In the genomic region with DNA sequence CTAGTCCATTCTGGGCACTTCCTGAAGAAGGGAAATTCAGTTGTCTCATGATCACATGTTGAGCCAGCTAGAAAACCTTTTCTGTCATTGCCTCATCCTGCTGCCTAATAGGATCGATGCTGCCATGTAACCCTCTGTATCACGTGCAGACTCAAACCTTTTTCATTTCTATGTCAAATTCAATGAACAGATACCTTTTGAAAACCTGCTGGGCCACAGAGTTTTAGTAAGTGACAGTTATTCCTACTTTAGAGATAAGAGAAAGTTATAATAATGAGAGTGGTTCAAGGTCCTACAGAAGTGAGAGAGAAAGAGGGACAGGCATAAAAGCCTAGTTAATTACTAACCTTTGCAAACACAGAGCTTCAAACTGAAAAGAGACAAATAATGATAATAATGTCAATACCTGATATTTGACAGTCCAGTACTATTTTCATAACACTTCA, we compare ENCODE assay signal across 17 cellular contexts. TPM values are rescaled to one million over a fixed set of nuclear protein-coding genes. Genes with fewer than 3 reads are reported as not detected.
DNase-seq lines count a peak whose midpoint lies in the region; ATAC-seq and TF ChIP-seq lines count a peak whose summit lies in the region.
"Had no signal": no experiment of that assay in that cellular context is flagged by ENCODE, and none has a peak within 500 bp of the region (broad histone marks: within the 10 kb centered on the region; RNA-seq: fewer than 3 reads in every experiment).

No MANE protein-coding gene starts in this region.

- DNase-seq in heart right ventricle: no peak
- no peak for DNase-seq in left cardiac atrium
- DNase-seq in prostate gland (ENCODE audit: low spot score): no peak
- no peak for DNase-seq in uterus
- no peak for DNase-seq in stimulated activated CD8-positive, alpha-beta memory T cell treated with anti-CD3 and anti-CD28 coated beads, Interleukin-4, amount 100 ng/mL, for 48 hours
- no peak for DNase-seq in Peyer's patch
- no peak for DNase-seq in NCI-H524 treated with DMSO at 0.1 percent for 48 hours (lab: John Stamatoyannopoulos, UW)
- DNase-seq: ACHN; activated CD4-positive, alpha-beta T cell treated with anti-CD3 and anti-CD28 coated beads, Interleukin-2, amount 50 U/mL, for 4 hours; activated T-cell treated with anti-CD3 and anti-CD28 coated beads, Interleukin-2, amount 50 U/mL, for 4 hours; CD4-positive, alpha-beta memory T cell; effector memory CD8-positive, alpha-beta T cell; EL; NCI-H526 treated with DMSO at 0.1 percent for 48 hours; nephron progenitor cell; stimulated activated CD4-positive, alpha-beta T cell treated with anti-CD3 and anti-CD28 coated beads, Interleukin-4, amount 100 ng/mL, for 1 hour had no signal

- H3K4me1 ChIP-seq in heart right ventricle (peaks cover 0 to 40% (median 24%) of the 10 kb centered on the region in 9 donors), gastroesophageal sphincter (peaks cover 2 to 61% (median 5%) of the 10 kb centered on the region in 3 donors), prostate gland (replicated peaks) (no peaks in the 10 kb centered on the region), uterus (no peaks in the 10 kb centered on the region), Peyer's patch (peaks cover 0 to 21% (median 2%) of the 10 kb centered on the region in 4 donors)

- WGBS in heart right ventricle, 2 donors: 42 to 48% methylated on average over 2 of the region's 2 CpGs
- 42 to 75% methylated on average over 1 to 2 of the region's 2 CpGs for WGBS in gastroesophageal sphincter (ENCODE audit: low coverage in 1 of 2), 2 donors
- WGBS in prostate gland: 56% methylated on average over 2 of the region's 2 CpGs

- intact Hi-C loops in heart right ventricle (cut with DNase I): loop anchor here in 4 of 10 donors (5.0 to 10.0 kb wide), 2 partner anchors 45 to 47 kb away; a partner anchor contains a TSS
- intact Hi-C loops in left cardiac atrium (cut with DNase I): no loop called here
- intact Hi-C loops in prostate gland (cut with DNase I): loop anchor here (5.0 kb wide), 1 partner anchor 40 kb away; no protein-coding TSS in a partner anchor
- intact Hi-C loops in uterus (cut with DNase I; ENCODE audit: low total_unique reads): no loop called here

- TF ChIP-seq CTCF in heart right ventricle (IDR thresholded peaks at IDR 0.05): no peak
- TF ChIP-seq CTCF in gastroesophageal sphincter (IDR thresholded peaks at IDR 0.05): no peak
- TF ChIP-seq CTCF in prostate gland (IDR thresholded peaks at IDR 0.05): no peak
- no peak for TF ChIP-seq CTCF in uterus (IDR thresholded peaks at IDR 0.05)
- no peak for TF ChIP-seq CTCF in Peyer's patch (IDR thresholded peaks at IDR 0.05)

- no peaks in the 10 kb centered on the region for H3K9me3 ChIP-seq in heart right ventricle
- no peaks in the 10 kb centered on the region for H3K9me3 ChIP-seq in gastroesophageal sphincter
- H3K9me3 ChIP-seq in prostate gland: no peaks in the 10 kb centered on the region
- no peaks in the 10 kb centered on the region for H3K9me3 ChIP-seq in uterus
- H3K9me3 ChIP-seq in Peyer's patch: no peaks in the 10 kb centered on the region

- H3K4me3 ChIP-seq in heart right ventricle (no peak overlapping the region), gastroesophageal sphincter (no peak overlapping the region), prostate gland (no peak overlapping the region), uterus (no peak overlapping the region), Peyer's patch (no peak overlapping the region)

- H3K27me3 ChIP-seq in heart right ventricle: peaks cover 0 to 61% (median 0%) of the 10 kb centered on the region in 7 donors
- no peaks in the 10 kb centered on the region for H3K27me3 ChIP-seq in gastroesophageal sphincter
- no peaks in the 10 kb centered on the region for H3K27me3 ChIP-seq in prostate gland (replicated peaks; ENCODE audit: insufficient read depth)
- H3K27me3 ChIP-seq in uterus: no peaks in the 10 kb centered on the region
- no peaks in the 10 kb centered on the region for H3K27me3 ChIP-seq in Peyer's patch

- ATAC-seq in heart right ventricle (no peak), left cardiac atrium (no peak), gastroesophageal sphincter (no peak)
- ATAC-seq: activated T-cell treated with anti-CD3 and anti-CD28 coated beads, Interleukin-2, amount 50 U/mL, for 4 hours; effector memory CD8-positive, alpha-beta T cell had no signal

- H3K36me3 ChIP-seq in heart right ventricle (no peaks in the 10 kb centered on the region), gastroesophageal sphincter (no peaks in the 10 kb centered on the region), prostate gland (no peaks in the 10 kb centered on the region), uterus (no peaks in the 10 kb centered on the region), Peyer's patch (no peaks in the 10 kb centered on the region)

- TF ChIP-seq POLR2A in gastroesophageal sphincter (IDR thresholded peaks at IDR 0.05) (no peak), prostate gland (IDR thresholded peaks at IDR 0.05) (no peak), uterus (IDR thresholded peaks at IDR 0.05) (no peak), Peyer's patch (IDR thresholded peaks at IDR 0.05) (no peak)

- TF ChIP-seq EP300 in gastroesophageal sphincter (IDR thresholded peaks at IDR 0.05): no peak

- peak overlapping the region in 9 of 10 donors; percentile 48 to 85 (median 71) for H3K27ac ChIP-seq in heart right ventricle
- peak overlapping the region; percentile 69 to 78 (median 77) for H3K27ac ChIP-seq in gastroesophageal sphincter
- peak overlapping the region; percentile 35 to 42 for H3K27ac ChIP-seq in prostate gland
- peak overlapping the region; percentile 42 to 47 for H3K27ac ChIP-seq in uterus
- peak overlapping the region in 2 of 4 donors; percentile 56 to 70 for H3K27ac ChIP-seq in Peyer's patch

RNA-seq across cellular contexts. Expression of a gene that starts 46.0 kb away (rescaled TPM):
- 100 to 1,000 TPM in 6 of 10 donors, 10 to 100 TPM in 4; 52.6 to 152 (median 106) TPM for total RNA-seq in heart right ventricle
- 10 to 100 TPM; 25.7 to 61.4 TPM for polyA plus RNA-seq in heart right ventricle
- total RNA-seq in left cardiac atrium: 100 to 1,000 TPM; 102 to 105 TPM
- 100 to 1,000 TPM; 306 to 750 (median 329) TPM for total RNA-seq in gastroesophageal sphincter
- 100 to 1,000 TPM in 1 of 2 donors, 10 to 100 TPM in 1; 70.7 to 230 TPM for total RNA-seq in prostate gland
- 10 to 100 TPM; 13.2 to 90.6 (median 67.1) TPM for total RNA-seq in uterus
- 100 to 1,000 TPM; 171 to 883 (median 688) TPM for total RNA-seq in Peyer's patch
